12 cellular contexts compared by ENCODE assay signal in genomic region chr12:180445-180844, GRCh38. TPM values are rescaled to one million over a fixed set of nuclear protein-coding genes. Genes with fewer than 3 reads are reported as not detected.
A peak's percentile ranks its signal among the peaks of the same experiment; 100 is the strongest.
DNase-seq lines count a peak whose midpoint lies in the region; ATAC-seq and TF ChIP-seq lines count a peak whose summit lies in the region.
"Had no signal": no experiment of that assay in that cellular context is flagged by ENCODE, and none has a peak within 500 bp of the region (broad histone marks: within the 10 kb centered on the region; RNA-seq: fewer than 3 reads in every experiment).

No MANE protein-coding gene starts in this region.

- ATAC-seq in HG03439 (IDR thresholded peaks at IDR 0.05; ENCODE audit: unreplicated experiment): no peak

- peaks cover 4% of the 10 kb centered on the region for H3K27me3 Mint-ChIP-seq in mesothelial cell of epicardium (ENCODE audit: low read depth)

- TF ChIP-seq CTCF in cardiac fibroblast (IDR thresholded peaks at IDR 0.05; ENCODE audit: low read depth, low read length) (no peak), mesothelial cell of epicardium (IDR thresholded peaks at IDR 0.05; ENCODE audit: unreplicated experiment) (no peak)

- H3K4me3 Mint-ChIP-seq in mesothelial cell of epicardium: no peak overlapping the region
- H3K4me3 Mint-ChIP-seq: neural crest cell; T-helper 1 cell treated with Interleukin-12 subunit alpha and Interleukin-12 subunit beta and Interleukin-4 antibody, amounts not matched to agents 30 μg/mL and 1 μg/mL, for 36 hours had no signal

- H3K4me1 Mint-ChIP-seq in mesothelial cell of epicardium: peaks cover 11% of the 10 kb centered on the region

- H3K36me3 Mint-ChIP-seq in mesothelial cell of epicardium: no peaks in the 10 kb centered on the region

- no peak overlapping the region for H3K27ac Mint-ChIP-seq in mesothelial cell of epicardium
- H3K27ac Mint-ChIP-seq: T-helper 1 cell treated with Interleukin-12 subunit alpha and Interleukin-12 subunit beta and Interleukin-4 antibody, amounts not matched to agents 30 μg/mL and 1 μg/mL, for 36 hours had no signal

- DNase-seq in C1 segment of cervical spinal cord (lab: John Stamatoyannopoulos, UW): peak in 10 of 14 donors; percentile 13 to 64 (median 30)
- peak; percentile 37 for DNase-seq in KG1 (lab: John Stamatoyannopoulos, UW)
- peak; percentile 29 to 42 for DNase-seq in cardiac fibroblast (ENCODE audit: low read depth in 2 of 2)
- peak; percentile 51 to 57 for DNase-seq in lung microvascular endothelial cell (ENCODE audit: low read depth in 2 of 2)
- no peak for DNase-seq in islet precursor cell
- DNase-seq in central memory CD4-positive, alpha-beta T cell: no peak
- DNase-seq in mesothelial cell of epicardium (ENCODE audit: low spot score in 2 of 2, unreplicated experiment in 2 of 2): no peak
- DNase-seq: activated naive CD4-positive, alpha-beta T cell treated with anti-CD3 and anti-CD28 coated beads, Interleukin-2, amount 50 U/mL, for 16 hours; NCI-H1436 had no signal

- no peak overlapping the region for H3K4me3 ChIP-seq in cardiac fibroblast (replicated peaks in 1 of 2; ENCODE audit: low read depth in 2 of 2, low read length in 2 of 2)

- H3K9me3 Mint-ChIP-seq in mesothelial cell of epicardium: no peaks in the 10 kb centered on the region
- H3K9me3 Mint-ChIP-seq: neural crest cell; T-helper 1 cell treated with Interleukin-12 subunit alpha and Interleukin-12 subunit beta and Interleukin-4 antibody, amounts not matched to agents 30 μg/mL and 1 μg/mL, for 36 hours had no signal

RNA-seq across cellular contexts. Expression of gene SLC6A12, which starts 33.5 kb away (rescaled TPM):
- not detected in 2 replicates for total RNA-seq in lung microvascular endothelial cell
- 0.29 TPM in 2 of 3 replicates, not detected in the other for total RNA-seq in mesothelial cell of epicardium

Comparison
In these comparisons a context has a peak if more than half of its experiments do, and no peak if none do; other contexts are left out.
1. DNase-seq: peak in C1 segment of cervical spinal cord (10 of 14), KG1 (single experiment), cardiac fibroblast (2 of 2) and lung microvascular endothelial cell (2 of 2); none in islet precursor cell (single experiment), central memory CD4-positive, alpha-beta T cell (single experiment) and mesothelial cell of epicardium (0 of 2).